ENCODE assay signal across 1 cellular context in genomic region chr18:48996901-48997463, GRCh38.
TF ChIP-seq lines count a peak whose summit lies in the region.

No MANE protein-coding gene starts in this region.

TF ChIP-seq in H1, 55 proteins besides CTCF, POLR2A, EP300 and RAD21 (continued from another document):
- TF ChIP-seq E2F6 (IDR thresholded peaks at IDR 0.05): no peak
- TF ChIP-seq SP1 (IDR thresholded peaks at IDR 0.05; ENCODE audit: low read depth, low read length): no peak
TF ChIP-seq in H1: peak in this region for 0.
